Comparison of ENCODE assay signal across 36 cellular contexts in the genomic region with DNA sequence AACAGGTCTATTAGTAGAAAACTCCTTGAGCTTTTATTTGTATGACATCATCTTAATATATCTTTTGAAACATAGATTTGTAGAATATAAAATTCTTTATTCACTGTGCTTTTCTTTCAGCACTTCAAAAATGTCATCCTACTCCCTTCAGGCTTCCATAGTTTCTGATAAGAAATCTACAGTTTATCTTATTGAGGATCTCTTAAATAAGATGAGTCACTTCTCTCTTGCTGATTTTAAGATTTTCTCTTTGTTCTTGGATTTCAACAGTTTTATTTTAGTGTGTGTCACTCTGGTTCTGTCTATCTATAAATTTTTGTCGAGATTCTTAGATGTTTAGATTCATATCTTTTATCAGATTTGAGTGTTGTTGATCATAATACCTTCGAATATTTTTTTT.
DNase-seq lines count a peak whose midpoint lies in the region; ATAC-seq, FAIRE-seq and TF ChIP-seq lines count a peak whose summit lies in the region.
"Had no signal": no experiment of that assay in that cellular context is flagged by ENCODE, and none has a peak within 500 bp of the region (broad histone marks: within the 10 kb centered on the region; RNA-seq: fewer than 3 reads in every experiment).

No MANE protein-coding gene starts in this region.

- H3K27ac ChIP-seq in HepG2 (ENCODE audit: extremely low read length, insufficient read depth, low read length): no peak overlapping the region
- no peak overlapping the region for H3K27ac ChIP-seq in right lobe of liver
- no peak overlapping the region for H3K27ac ChIP-seq in A549
- H3K27ac ChIP-seq: 22Rv1; BLaER1; BLaER1 treated with 17β-estradiol and CSF1 and Interleukin-3, amounts not matched to agents 10 nM and 100 nM; C4-2B had no signal

- no peak for TF ChIP-seq CTCF in HepG2 (CRISPR knock-in tag; IDR thresholded peaks at IDR 0.05)
- no peak for TF ChIP-seq CTCF in right lobe of liver (IDR thresholded peaks at IDR 0.05)
- TF ChIP-seq CTCF in A549 (IDR thresholded peaks at IDR 0.05): no peak
- no peak for TF ChIP-seq CTCF in WTC11 (IDR thresholded peaks at IDR 0.05)
- no peak for TF ChIP-seq CTCF in GM13976 (IDR thresholded peaks at IDR 0.05; ENCODE audit: borderline replicate concordance, control extremely low read depth, extremely low read depth, insufficient read depth, missing control alignments)

- peak; percentile 11 for DNase-seq in DMS53 (lab: John Stamatoyannopoulos, UW)
- DNase-seq in DMS53 treated with DMSO at 0.1 percent for 48 hours (lab: John Stamatoyannopoulos, UW; ENCODE audit: unreplicated experiment): no peak
- no peak for DNase-seq in HepG2 (ENCODE audit: low spot score)
- no peak for DNase-seq in right lobe of liver
- DNase-seq in A549 (ENCODE audit: low read depth in 1 of 2, low spot score in 1 of 2): no peak
- no peak for DNase-seq in WTC11 (ENCODE audit: low spot score)
- DNase-seq in DMS153 (lab: John Stamatoyannopoulos, UW): no peak
- DNase-seq in GM13976 (ENCODE audit: low spot score): no peak
- DNase-seq: 8988T; ACHN; AML-193; BE2C; C1 segment of cervical spinal cord; Caco-2; Calu3; CD4-positive, alpha-beta memory T cell; CD4-positive, alpha-beta T cell; CD4-positive, CD25-positive, alpha-beta regulatory T cell; CD8-positive, alpha-beta memory T cell; CD8-positive, alpha-beta T cell; COR-L47; DMS 273 treated with DMSO at 0.1 percent for 48 hours; DMS79; DMS79 treated with DMSO at 0.1 percent for 48 hours; DND-41; EL; GDM1 had no signal

- H3K36me3 Mint-ChIP-seq in WTC11: no peaks in the 10 kb centered on the region
- H3K36me3 Mint-ChIP-seq: CD14-positive monocyte; CD4-positive, alpha-beta memory T cell; CD4-positive, CD25-positive, alpha-beta regulatory T cell; CD8-positive, alpha-beta memory T cell; CD8-positive, alpha-beta T cell had no signal

- no peaks in the 10 kb centered on the region for H4K20me1 ChIP-seq in HepG2 (ENCODE audit: insufficient read depth, low read length)
- H4K20me1 ChIP-seq: BLaER1; BLaER1 treated with 17β-estradiol and CSF1 and Interleukin-3, amounts not matched to agents 10 nM and 100 nM had no signal

- BruUV-seq in HepG2 (replicated peaks; lab: Mats Ljungman, UMichigan): no TSS peak

- no peak for TF ChIP-seq RAD21 in HepG2 (CRISPR knock-in tag; IDR thresholded peaks at IDR 0.05)
- no peak for TF ChIP-seq RAD21 in A549 (conservative IDR thresholded peaks at IDR 0.05 in 1 of 2, IDR thresholded peaks at IDR 0.05 in 1 of 2)

- H3K4me3 ChIP-seq in HepG2 (replicated peaks in 1 of 3; ENCODE audit: insufficient read depth in 1 of 3, low read depth in 2 of 3, low read length in 3 of 3): no peak overlapping the region
- H3K4me3 ChIP-seq in right lobe of liver: no peak overlapping the region
- H3K4me3 ChIP-seq in A549: no peak overlapping the region
- H3K4me3 ChIP-seq: BLaER1; BLaER1 treated with 17β-estradiol and CSF1 and Interleukin-3, amounts not matched to agents 10 nM and 100 nM had no signal

- intact Hi-C loops in HepG2 (cut with micrococcal nuclease; ENCODE audit: unreplicated experiment) (no loop called here), right lobe of liver (cut with DNase I) (no loop called here)

- no peak overlapping the region for H3K9ac ChIP-seq in HepG2 (ENCODE audit: insufficient read depth, low read depth, low read length)
- H3K9ac ChIP-seq: BLaER1; BLaER1 treated with 17β-estradiol and CSF1 and Interleukin-3, amounts not matched to agents 10 nM and 100 nM had no signal

- TF ChIP-seq POLR2A in HepG2 (IDR thresholded peaks at IDR 0.05; ENCODE audit: insufficient read depth in 1 of 2, low read depth in 2 of 2, low read length in 2 of 2) (no peak), right lobe of liver (IDR thresholded peaks at IDR 0.05) (no peak), A549 (IDR thresholded peaks at IDR 0.05; ENCODE audit: low read length) (no peak)

- ATAC-seq in HepG2 (no peak), right lobe of liver (no peak), A549 (no peak), WTC11 (no peak)
- ATAC-seq: CD8-positive, alpha-beta T cell had no signal

- FAIRE-seq in HepG2 (lab: Jason Lieb, UNC) (no peak), A549 (lab: Jason Lieb, UNC) (no peak)
- FAIRE-seq: A204.1, D721Med, G401.6 had no signal

- H3K79me2 ChIP-seq in HepG2 (ENCODE audit: insufficient read depth, low read length): no peaks in the 10 kb centered on the region

- POLR2A ChIA-PET in HepG2 (lab: Yijun Ruan, JAX): no interaction called here
- POLR2A ChIA-PET in A549 (lab: Yijun Ruan, JAX): no interaction called here
- POLR2A ChIA-PET in WTC11 (lab: Charles Lee): no interaction called here

- peaks cover 10% of the 10 kb centered on the region for H3K9me3 ChIP-seq in HepG2 (ENCODE audit: low read length)
- H3K9me3 ChIP-seq in right lobe of liver: no peaks in the 10 kb centered on the region
- H3K9me3 ChIP-seq in A549: peaks cover 7% of the 10 kb centered on the region; the same call in 1 of the 3 replicates
- H3K9me3 ChIP-seq: BE2C, BLaER1 had no signal

- H3K4me1 ChIP-seq in HepG2 (ENCODE audit: insufficient read depth, low read length) (no peaks in the 10 kb centered on the region), right lobe of liver (no peaks in the 10 kb centered on the region), A549 (no peaks in the 10 kb centered on the region)
- H3K4me1 ChIP-seq: BLaER1; BLaER1 treated with 17β-estradiol and CSF1 and Interleukin-3, amounts not matched to agents 10 nM and 100 nM had no signal

- WGBS in HepG2 (ENCODE audit: low lambda C conversion rate): 22% methylated on average over 2 of the region's 2 CpGs
- 36% methylated on average over 2 of the region's 2 CpGs for WGBS in right lobe of liver (ENCODE audit: insufficient coverage, low coverage, low lambda C conversion rate, missing lambda C conversion rate)
- 13% methylated on average over 2 of the region's 2 CpGs for WGBS in A549 (ENCODE audit: missing lambda C conversion rate)

- no peak overlapping the region for H3K4me3 Mint-ChIP-seq in WTC11
- H3K4me3 Mint-ChIP-seq: B cell; CD14-positive monocyte; CD4-positive, alpha-beta memory T cell; CD4-positive, alpha-beta T cell; CD4-positive, CD25-positive, alpha-beta regulatory T cell; CD8-positive, alpha-beta memory T cell; CD8-positive, alpha-beta T cell had no signal

- H3K9me3 Mint-ChIP-seq in WTC11: peaks cover 23% of the 10 kb centered on the region

- H3K27ac Mint-ChIP-seq in WTC11: no peak overlapping the region
- H3K27ac Mint-ChIP-seq: B cell; CD14-positive monocyte; CD4-positive, alpha-beta memory T cell; CD4-positive, alpha-beta T cell; CD4-positive, CD25-positive, alpha-beta regulatory T cell; CD8-positive, alpha-beta memory T cell; CD8-positive, alpha-beta T cell had no signal

- no peaks in the 10 kb centered on the region for H3K27me3 Mint-ChIP-seq in WTC11 (ENCODE audit: low read depth)
- H3K27me3 Mint-ChIP-seq: B cell; CD4-positive, alpha-beta memory T cell; CD4-positive, alpha-beta T cell; CD4-positive, CD25-positive, alpha-beta regulatory T cell; CD8-positive, alpha-beta memory T cell had no signal

- H3K36me3 ChIP-seq in HepG2 (replicated peaks in 1 of 2; ENCODE audit: control insufficient read depth in 1 of 2, insufficient read depth in 2 of 2, low read length in 2 of 2): no peaks in the 10 kb centered on the region
- no peaks in the 10 kb centered on the region for H3K36me3 ChIP-seq in right lobe of liver
- H3K36me3 ChIP-seq: BE2C; BLaER1; BLaER1 treated with 17β-estradiol and CSF1 and Interleukin-3, amounts not matched to agents 10 nM and 100 nM had no signal

- H3K4me1 Mint-ChIP-seq in WTC11: no peaks in the 10 kb centered on the region
- H3K4me1 Mint-ChIP-seq: B cell; CD14-positive monocyte; CD4-positive, alpha-beta memory T cell; CD4-positive, CD25-positive, alpha-beta regulatory T cell; CD8-positive, alpha-beta memory T cell had no signal

- H3K4me2 ChIP-seq in HepG2 (ENCODE audit: low read depth, low read length) (no peak overlapping the region), A549 (no peak overlapping the region)
- H3K4me2 ChIP-seq: BLaER1; BLaER1 treated with 17β-estradiol and CSF1 and Interleukin-3, amounts not matched to agents 10 nM and 100 nM had no signal

- CTCF ChIA-PET in HepG2 (lab: Yijun Ruan, JAX; ENCODE audit: low intra/inter-chr PET ratio, low total read pairs): no interaction called here
- CTCF ChIA-PET in A549 (lab: Yijun Ruan, JAX): no interaction called here
- CTCF ChIA-PET in WTC11 (lab: Charles Lee): no interaction called here

- no peak overlapping the region for H2AFZ ChIP-seq in HepG2 (ENCODE audit: low read length)

- H3K27me3 ChIP-seq in HepG2 (ENCODE audit: control insufficient read depth in 1 of 2, insufficient read depth in 2 of 2, low read length in 2 of 2) (no peaks in the 10 kb centered on the region), right lobe of liver (no peaks in the 10 kb centered on the region)
- H3K27me3 ChIP-seq: BE2C; BLaER1; BLaER1 treated with 17β-estradiol and CSF1 and Interleukin-3, amounts not matched to agents 10 nM and 100 nM had no signal

- in situ Hi-C loops in HepG2 (cut with HindIII; ENCODE audit: extremely low pct_ligation_motif_present, low pct_unique_long_range_greater_than_20kb): no loop called here
- in situ Hi-C loops in GM13976 (cut with MboI; ENCODE audit: low sequenced_read_pairs, unreplicated experiment): no loop called here

- TF ChIP-seq EP300 in HepG2 (IDR thresholded peaks at IDR 0.05; ENCODE audit: low read depth in 2 of 2, low read length in 2 of 2) (no peak), HepG2 (CRISPR knock-in tag; IDR thresholded peaks at IDR 0.05; ENCODE audit: borderline replicate concordance) (no peak), A549 (IDR thresholded peaks at IDR 0.05) (no peak)

TF ChIP-seq in HepG2, 621 proteins besides CTCF, POLR2A, EP300 and RAD21 (continues in another document):
- no peak for TF ChIP-seq ARNTL (CRISPR knock-in tag; IDR thresholded peaks at IDR 0.05)
- no peak for TF ChIP-seq TAF1 (CRISPR knock-in tag; IDR thresholded peaks at IDR 0.05)
- no peak for TF ChIP-seq ZMYM2 (CRISPR knock-in tag; IDR thresholded peaks at IDR 0.05)
- TF ChIP-seq STAG1 (CRISPR knock-in tag; IDR thresholded peaks at IDR 0.05): no peak
- TF ChIP-seq RARA (CRISPR knock-in tag; IDR thresholded peaks at IDR 0.05): no peak

TF ChIP-seq in A549, 52 proteins besides CTCF, POLR2A, EP300 and RAD21 (continues in another document):
- TF ChIP-seq HEYL (CRISPR knock-in tag; IDR thresholded peaks at IDR 0.05): no peak
- no peak for TF ChIP-seq FOSL2 (IDR thresholded peaks at IDR 0.05)
- peak; percentile 46 for TF ChIP-seq FOSL2 (CRISPR knock-in tag; IDR thresholded peaks at IDR 0.05)
- TF ChIP-seq JUNB (IDR thresholded peaks at IDR 0.05): no peak
- no peak for TF ChIP-seq EHMT2 (IDR thresholded peaks at IDR 0.05; ENCODE audit: low read depth)

TF ChIP-seq in WTC11, 78 proteins besides CTCF, POLR2A, EP300 and RAD21:
- TF ChIP-seq, protein P1, sequence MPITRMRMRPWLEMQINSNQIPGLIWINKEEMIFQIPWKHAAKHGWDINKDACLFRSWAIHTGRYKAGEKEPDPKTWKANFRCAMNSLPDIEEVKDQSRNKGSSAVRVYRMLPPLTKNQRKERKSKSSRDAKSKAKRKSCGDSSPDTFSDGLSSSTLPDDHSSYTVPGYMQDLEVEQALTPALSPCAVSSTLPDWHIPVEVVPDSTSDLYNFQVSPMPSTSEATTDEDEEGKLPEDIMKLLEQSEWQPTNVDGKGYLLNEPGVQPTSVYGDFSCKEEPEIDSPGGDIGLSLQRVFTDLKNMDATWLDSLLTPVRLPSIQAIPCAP (CRISPR knock-in tag; IDR thresholded peaks at IDR 0.05): no peak
- TF ChIP-seq MYBL2 (CRISPR knock-in tag; IDR thresholded peaks at IDR 0.05) (no peak), ZNF317 (CRISPR knock-in tag; IDR thresholded peaks at IDR 0.05; ENCODE audit: borderline replicate concordance, low read depth) (peak; percentile 57; the same call in 1 of the 2 replicates)
